8 cellular contexts compared by ENCODE assay signal in the genomic region with DNA sequence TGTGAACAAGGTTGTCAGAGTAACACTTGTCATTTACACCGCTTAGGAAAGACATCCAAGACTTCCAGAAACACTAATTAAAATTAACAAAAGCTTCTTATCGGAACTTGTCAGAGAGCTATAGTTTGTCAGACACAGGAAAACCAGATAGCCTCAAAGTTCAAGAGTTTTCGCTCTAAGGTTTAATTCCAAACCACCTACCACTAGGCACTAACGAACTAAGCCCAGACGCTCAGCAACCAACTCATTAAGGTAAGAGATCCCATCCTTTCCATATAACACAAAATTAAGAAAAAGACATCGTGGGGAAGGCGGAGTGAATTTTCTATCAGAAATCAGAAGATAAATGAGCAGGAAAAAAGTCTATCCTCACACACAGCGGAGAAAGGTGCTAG. TPM values are rescaled to one million over a fixed set of nuclear protein-coding genes. Genes with fewer than 3 reads are reported as not detected.
DNase-seq lines count a peak whose midpoint lies in the region; ATAC-seq lines count a peak whose summit lies in the region.

No MANE protein-coding gene starts in this region.

- H3K36me3 ChIP-seq in CD4-positive, alpha-beta memory T cell (ENCODE audit: insufficient read depth, low read length), result no peaks in the 10 kb centered on the region
- H3K36me3 ChIP-seq in adipocyte (ENCODE audit: control insufficient read depth, insufficient read depth, low read length, severe bottlenecking) (no peaks in the 10 kb centered on the region), thymus (ENCODE audit: control insufficient read depth, insufficient read depth) (no peaks in the 10 kb centered on the region)

- H3K9me3 ChIP-seq in CD4-positive, alpha-beta memory T cell (ENCODE audit: control insufficient read depth in 1 of 2, low read length in 2 of 2), result no peaks in the 10 kb centered on the region
- H3K9me3 ChIP-seq in adipocyte (ENCODE audit: control insufficient read depth, low read length) (no peaks in the 10 kb centered on the region), thymus (ENCODE audit: control insufficient read depth) (no peaks in the 10 kb centered on the region)

- POLR2A ChIA-PET in CD4-positive, alpha-beta memory T cell (lab: Charles Lee; ENCODE audit: partially characterized antibody), result interaction anchor here (2.0 kb wide), 1 partner anchor 139 kb away, joined by 8 read pairs; the partner anchor contains the start of genes DCDC1 and DNAJC24

- H3K9me3 Mint-ChIP-seq in CD4-positive, alpha-beta memory T cell, result no peaks in the 10 kb centered on the region

- peaks cover 6 to 23% of the 10 kb centered on the region in 2 donors for H3K36me3 Mint-ChIP-seq in CD4-positive, alpha-beta memory T cell

- WGBS in thymus, result 1% methylated on average over 8 of the region's 8 CpGs

- CTCF ChIA-PET in CD4-positive, alpha-beta memory T cell (lab: Charles Lee; ENCODE audit: partially characterized antibody), result no interaction called here

- peak overlapping the region; percentile 94 to 99 (median 98) for H3K27ac Mint-ChIP-seq in CD4-positive, alpha-beta memory T cell

- peak overlapping the region; percentile 97 to 100 (median 99) for H3K4me3 Mint-ChIP-seq in CD4-positive, alpha-beta memory T cell

- intact Hi-C loops in CD4-positive, alpha-beta memory T cell (cut with micrococcal nuclease), result loop anchor here (1.0 to 5.0 kb wide), 4 partner anchors 20 to 1383 kb away; partner anchors contain the start of genes DCDC1, DNAJC24, EIF3M and QSER1

- H3K9ac ChIP-seq in adipocyte (ENCODE audit: low read length), result peak overlapping the region; percentile 91

- peaks cover 28% of the 10 kb centered on the region for H3K4me1 ChIP-seq in CD4-positive, alpha-beta memory T cell (ENCODE audit: insufficient read depth, low read length)
- H3K4me1 ChIP-seq in adipocyte (ENCODE audit: control insufficient read depth, insufficient read depth, low read length) (peaks cover 12% of the 10 kb centered on the region), thymus (ENCODE audit: control insufficient read depth, insufficient read depth, low read length) (no peaks in the 10 kb centered on the region)

- peak overlapping the region; percentile 90 to 98 for H3K4me3 ChIP-seq in CD4-positive, alpha-beta memory T cell (ENCODE audit: low read length in 2 of 2)
- peak overlapping the region; percentile 99 for H3K4me3 ChIP-seq in adipocyte (ENCODE audit: low read length)
- peak overlapping the region; percentile 74 for H3K4me3 ChIP-seq in thymus (ENCODE audit: low read length)

- peak overlapping the region; percentile 76 for H3K27ac ChIP-seq in CD4-positive, alpha-beta memory T cell (ENCODE audit: low read depth, low read length)
- H3K27ac ChIP-seq in thymus (ENCODE audit: low read depth), result peak overlapping the region; percentile 53

- ATAC-seq in GM19351 (IDR thresholded peaks at IDR 0.05; ENCODE audit: unreplicated experiment) (peak; percentile 3), HG03520 (IDR thresholded peaks at IDR 0.05; ENCODE audit: unreplicated experiment) (peak; percentile 5)

- DNase-seq in CD4-positive, alpha-beta memory T cell, result peak in 1 of 5 donors; percentile 29
- DNase-seq in adipocyte (ENCODE audit: low read depth) (peak; percentile 33), kidney glomerular epithelial cell (lab: John Stamatoyannopoulos, UW) (peak; percentile 33), cerebellar nuclear complex (lab: John Stamatoyannopoulos, UW) (no peak), NCI-H510A (lab: John Stamatoyannopoulos, UW) (no peak)

- no peaks in the 10 kb centered on the region for H3K27me3 Mint-ChIP-seq in CD4-positive, alpha-beta memory T cell

- no peaks in the 10 kb centered on the region for H3K27me3 ChIP-seq in CD4-positive, alpha-beta memory T cell (ENCODE audit: insufficient read depth, low read length)
- no peaks in the 10 kb centered on the region for H3K27me3 ChIP-seq in adipocyte (replicated peaks; ENCODE audit: control insufficient read depth, insufficient read depth, low read length)
- H3K27me3 ChIP-seq in thymus (ENCODE audit: control insufficient read depth, insufficient read depth), result no peaks in the 10 kb centered on the region

- H3K4me1 Mint-ChIP-seq in CD4-positive, alpha-beta memory T cell, result peaks cover 23 to 59% (median 40%) of the 10 kb centered on the region in 4 donors

RNA-seq across cellular contexts. Expression of gene IMMP1L, which starts 0.4 kb away (rescaled TPM):
- total RNA-seq in CD4-positive, alpha-beta memory T cell, result 10 to 100 TPM; 16.3 to 17.0 TPM
- 10 to 100 TPM; 45.0 to 47.6 TPM for polyA plus RNA-seq in CD4-positive, alpha-beta memory T cell
- polyA plus RNA-seq in thymus, result 48.6 TPM

RNA-seq across cellular contexts. Expression of gene ELP4, which starts 0.6 kb away (rescaled TPM):
- 10 to 100 TPM; 18.6 to 19.6 TPM for total RNA-seq in CD4-positive, alpha-beta memory T cell
- polyA plus RNA-seq in CD4-positive, alpha-beta memory T cell, result 10 to 100 TPM; 18.1 to 29.0 TPM
- 20.6 TPM for polyA plus RNA-seq in thymus

Comparison
In these comparisons a context has a peak if more than half of its experiments do, and no peak if none do; other contexts are left out.
1. DNase-seq: peak in adipocyte (single experiment) and kidney glomerular epithelial cell (single experiment); none in cerebellar nuclear complex (0 of 2) and NCI-H510A (single experiment).
2. Peak in every context shown above with its lines, with median percentiles within 50 percentile points of each other: H3K4me3 ChIP-seq.